ENCODE assay signal across 18 cellular contexts in genomic region chr20:11118802-11119380, GRCh38.
"Had no signal": no experiment of that assay in that cellular context is flagged by ENCODE, and none has a peak within 500 bp of the region (broad histone marks: within the 10 kb centered on the region; RNA-seq: fewer than 3 reads in every experiment).

No MANE protein-coding gene starts in this region.

- H3K4me3 ChIP-seq: esophagus muscularis mucosa, heart left ventricle, left ventricle myocardium inferior, thoracic aorta had no signal

- FAIRE-seq: urothelium cell line had no signal

- H3K4me1 ChIP-seq: heart left ventricle had no signal

- ATAC-seq: heart left ventricle; stimulated activated naive CD8-positive, alpha-beta T cell treated with anti-CD3 and anti-CD28 coated beads, Interleukin-15, amount 100 ng/mL, for 72 hours; WTC11 had no signal

- H3K27ac Mint-ChIP-seq: activated CD4-positive, alpha-beta T cell treated with anti-CD3 and anti-CD28 coated beads, Interleukin-2, amount 10 ng/mL, durations not matched to agents 24 days and 14 days; activated naive CD4-positive, alpha-beta T cell treated with anti-CD3 and anti-CD28 coated beads, Interleukin-2, amount 10 ng/mL, durations not matched to agents 7 days and 5 days; brain; dendritic cell treated with granulocyte-macrophage colony-stimulating factor and Interleukin-4, amounts not matched to agents 40 ng/mL and 50 ng/mL, for 4 days; endodermal cell; stimulated activated naive CD8-positive, alpha-beta T cell treated with anti-CD3 and anti-CD28 coated beads, Interleukin-15, amount 100 ng/mL, for 72 hours; WTC11 had no signal

- H3K27me3 ChIP-seq: esophagus muscularis mucosa, heart left ventricle had no signal

- H3K27ac ChIP-seq: esophagus muscularis mucosa, heart left ventricle, left ventricle myocardium inferior, thoracic aorta had no signal

- DNase-seq: activated CD4-positive, alpha-beta T cell treated with anti-CD3 and anti-CD28 coated beads, Interleukin-2, amount 10 ng/mL, durations not matched to agents 24 days and 14 days; activated naive CD4-positive, alpha-beta T cell treated with anti-CD3 and anti-CD28 coated beads, Interleukin-2, amount 10 ng/mL, durations not matched to agents 7 days and 5 days; cerebellar nuclear complex; endodermal cell; foreskin melanocyte; heart left ventricle; islet precursor cell; left ventricle myocardium inferior; mesendoderm; stimulated activated CD4-positive, alpha-beta T cell treated with anti-CD3 and anti-CD28 coated beads, Interleukin-15, amount 100 ng/mL, for 24 hours; stimulated activated CD4-positive, alpha-beta T cell treated with anti-CD3 and anti-CD28 coated beads, Interleukin-4, amount 100 ng/mL, for 4 hours; stimulated activated naive CD8-positive, alpha-beta T cell treated with anti-CD3 and anti-CD28 coated beads, Interleukin-15, amount 100 ng/mL, for 72 hours had no signal

- H3K4me1 Mint-ChIP-seq: activated CD4-positive, alpha-beta T cell treated with anti-CD3 and anti-CD28 coated beads, Interleukin-2, amount 10 ng/mL, durations not matched to agents 24 days and 14 days; activated naive CD4-positive, alpha-beta T cell treated with anti-CD3 and anti-CD28 coated beads, Interleukin-2, amount 10 ng/mL, durations not matched to agents 7 days and 5 days; brain; stimulated activated naive CD8-positive, alpha-beta T cell treated with anti-CD3 and anti-CD28 coated beads, Interleukin-15, amount 100 ng/mL, for 72 hours; WTC11 had no signal

- H3K27me3 Mint-ChIP-seq: activated CD4-positive, alpha-beta T cell treated with anti-CD3 and anti-CD28 coated beads, Interleukin-2, amount 10 ng/mL, durations not matched to agents 24 days and 14 days; activated naive CD4-positive, alpha-beta T cell treated with anti-CD3 and anti-CD28 coated beads, Interleukin-2, amount 10 ng/mL, durations not matched to agents 7 days and 5 days; stimulated activated naive CD8-positive, alpha-beta T cell treated with anti-CD3 and anti-CD28 coated beads, Interleukin-15, amount 100 ng/mL, for 72 hours had no signal

- H3K36me3 ChIP-seq: esophagus muscularis mucosa, heart left ventricle, left ventricle myocardium inferior, thoracic aorta had no signal

- H3K4me3 Mint-ChIP-seq: activated CD4-positive, alpha-beta T cell treated with anti-CD3 and anti-CD28 coated beads, Interleukin-2, amount 10 ng/mL, durations not matched to agents 24 days and 14 days; activated naive CD4-positive, alpha-beta T cell treated with anti-CD3 and anti-CD28 coated beads, Interleukin-2, amount 10 ng/mL, durations not matched to agents 7 days and 5 days; brain; dendritic cell treated with granulocyte-macrophage colony-stimulating factor and Interleukin-4, amounts not matched to agents 40 ng/mL and 50 ng/mL, for 4 days; endodermal cell; stimulated activated naive CD8-positive, alpha-beta T cell treated with anti-CD3 and anti-CD28 coated beads, Interleukin-15, amount 100 ng/mL, for 72 hours; WTC11 had no signal

- H3K9me3 Mint-ChIP-seq: activated CD4-positive, alpha-beta T cell treated with anti-CD3 and anti-CD28 coated beads, Interleukin-2, amount 10 ng/mL, durations not matched to agents 24 days and 14 days; activated naive CD4-positive, alpha-beta T cell treated with anti-CD3 and anti-CD28 coated beads, Interleukin-2, amount 10 ng/mL, durations not matched to agents 7 days and 5 days; dendritic cell treated with granulocyte-macrophage colony-stimulating factor and Interleukin-4, amounts not matched to agents 40 ng/mL and 50 ng/mL, for 4 days; endodermal cell had no signal

- H3K9me3 ChIP-seq: esophagus muscularis mucosa, heart left ventricle, left ventricle myocardium inferior, thoracic aorta had no signal

- H3K36me3 Mint-ChIP-seq: activated naive CD4-positive, alpha-beta T cell treated with anti-CD3 and anti-CD28 coated beads, Interleukin-2, amount 10 ng/mL, durations not matched to agents 7 days and 5 days; brain had no signal
